In the genomic region with DNA sequence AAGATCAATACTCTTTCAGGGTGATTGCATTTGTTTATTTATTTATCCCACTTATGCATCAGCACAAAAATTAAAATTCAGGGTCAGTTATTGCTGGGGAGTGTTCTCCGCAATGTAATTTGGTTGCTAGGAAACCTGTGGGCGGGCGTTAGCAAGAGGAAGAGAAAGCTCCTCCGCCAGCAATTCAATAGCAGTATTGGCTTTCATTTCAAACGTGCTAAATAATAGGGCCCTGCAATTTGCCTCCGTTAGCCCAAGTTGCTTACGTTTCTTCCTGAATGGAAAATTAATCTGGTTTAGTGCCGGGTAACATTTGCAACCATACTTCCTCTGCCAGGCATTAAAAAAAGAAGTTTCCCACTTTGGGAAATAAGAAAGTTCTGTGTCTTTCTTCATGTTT, we compare ENCODE assay signal across 8 cellular contexts. TPM values are rescaled to one million over a fixed set of nuclear protein-coding genes. Genes with fewer than 3 reads are reported as not detected.
DNase-seq lines count a peak whose midpoint lies in the region; ATAC-seq and TF ChIP-seq lines count a peak whose summit lies in the region.

No MANE protein-coding gene starts in this region.

- H3K4me1 ChIP-seq in colonic mucosa, result no peaks in the 10 kb centered on the region
- peaks cover 24 to 43% of the 10 kb centered on the region in 2 donors for H3K4me1 ChIP-seq in naive thymus-derived CD4-positive, alpha-beta T cell (ENCODE audit: control insufficient read depth in 2 of 2, insufficient read depth in 2 of 2, low read length in 2 of 2)

- peak overlapping the region; percentile 43 to 85 (median 79) for H3K4me3 Mint-ChIP-seq in naive thymus-derived CD4-positive, alpha-beta T cell

- H3K4me1 Mint-ChIP-seq in naive thymus-derived CD4-positive, alpha-beta T cell, result peaks cover 29 to 61% (median 55%) of the 10 kb centered on the region in 7 donors

- H3K27me3 ChIP-seq in colonic mucosa, result no peaks in the 10 kb centered on the region
- no peaks in the 10 kb centered on the region for H3K27me3 ChIP-seq in naive thymus-derived CD4-positive, alpha-beta T cell (ENCODE audit: control insufficient read depth in 2 of 2, insufficient read depth in 2 of 2, low read length in 2 of 2)

- peaks cover 0 to 5% (median 4%) of the 10 kb centered on the region in 5 donors for H3K36me3 Mint-ChIP-seq in naive thymus-derived CD4-positive, alpha-beta T cell

- no peak overlapping the region for H3K9ac ChIP-seq in colonic mucosa (ENCODE audit: low read depth in 2 of 2, low read length in 2 of 2)

- no peak overlapping the region for H3K4me3 ChIP-seq in colonic mucosa
- peak overlapping the region; percentile 14 for H3K4me3 ChIP-seq in naive thymus-derived CD4-positive, alpha-beta T cell (ENCODE audit: low read length)

- intact Hi-C loops in colonic mucosa (cut with DNase I), result no loop called here
- intact Hi-C loops in naive thymus-derived CD4-positive, alpha-beta T cell (cut with micrococcal nuclease), result loop anchor here (1.0 to 10.0 kb wide), 6 partner anchors 8 to 1896 kb away; partner anchors contain the start of gene PLCL2 (in 1 of the 2)

- DNase-seq in CD1c-positive myeloid dendritic cell (ENCODE audit: extremely low spot score), result peak; percentile 94
- DNase-seq in M059J (ENCODE audit: low read depth), result peak; percentile 30
- DNase-seq in activated CD4-positive, CD25-positive, alpha-beta regulatory T cell (lab: John Stamatoyannopoulos, UW), result peak; percentile 15 to 43 (median 23)
- DNase-seq in colonic mucosa, result peak; percentile 83
- peak; percentile 20 to 74 (median 59) for DNase-seq in naive thymus-derived CD4-positive, alpha-beta T cell
- DNase-seq in stimulated activated naive CD4-positive, alpha-beta T cell (lab: John Stamatoyannopoulos, UW), result peak in 5 of 6 experiments; percentile 31 to 62 (median 58)
- no peak for DNase-seq in hepatic stellate cell (ENCODE audit: low spot score)

- H3K9me3 Mint-ChIP-seq in naive thymus-derived CD4-positive, alpha-beta T cell, result no peaks in the 10 kb centered on the region

- H3K9me3 ChIP-seq in colonic mucosa, result no peaks in the 10 kb centered on the region
- H3K9me3 ChIP-seq in naive thymus-derived CD4-positive, alpha-beta T cell (ENCODE audit: control insufficient read depth in 2 of 3, low read length in 3 of 3), result no peaks in the 10 kb centered on the region

- H3K36me3 ChIP-seq in colonic mucosa, result no peaks in the 10 kb centered on the region
- no peaks in the 10 kb centered on the region for H3K36me3 ChIP-seq in naive thymus-derived CD4-positive, alpha-beta T cell (ENCODE audit: control insufficient read depth in 2 of 3, insufficient read depth in 3 of 3, low read length in 3 of 3)

- POLR2A ChIA-PET in naive thymus-derived CD4-positive, alpha-beta T cell (lab: Charles Lee), result interaction anchor here (0.5 to 2.0 kb wide), 10 partner anchors 8 to 1582 kb away, joined by 3 to 8 read pairs (median 3); partner anchors contain the start of gene PLCL2

- H3K27ac Mint-ChIP-seq in naive thymus-derived CD4-positive, alpha-beta T cell, result peak overlapping the region; percentile 69 to 92 (median 83)

- CTCF ChIA-PET in naive thymus-derived CD4-positive, alpha-beta T cell (lab: Charles Lee), result interaction anchor here (0.6 to 1.0 kb wide), 3 partner anchors 20 to 1884 kb away, joined by 3 to 7 read pairs (median 3); no protein-coding TSS in a partner anchor

- no peak for TF ChIP-seq CTCF in colonic mucosa (IDR thresholded peaks at IDR 0.05)

- H3K27me3 Mint-ChIP-seq in naive thymus-derived CD4-positive, alpha-beta T cell, result peaks cover 0 to 8% (median 0%) of the 10 kb centered on the region in 5 donors

- H3K27ac ChIP-seq in colonic mucosa, result no peak overlapping the region
- H3K27ac ChIP-seq in naive thymus-derived CD4-positive, alpha-beta T cell (ENCODE audit: low read depth, low read length), result peak overlapping the region; percentile 54

- ATAC-seq in GM21423 (IDR thresholded peaks at IDR 0.05; ENCODE audit: unreplicated experiment), result peak; percentile 89
- peak; percentile 89 for ATAC-seq in naive thymus-derived CD4-positive, alpha-beta T cell

RNA-seq across cellular contexts. Expression of gene PLCL2, which starts 35.5 kb away (rescaled TPM):
- 0.71 TPM in 2 replicates for total RNA-seq in M059J (2014; rRNA removed; shearing (Covaris generic))
- 10 to 100 TPM; 12.3 to 15.0 TPM for total RNA-seq in colonic mucosa
- total RNA-seq in naive thymus-derived CD4-positive, alpha-beta T cell, result 10 to 100 TPM; 48.9 to 77.0 (median 60.5) TPM
- polyA plus RNA-seq in naive thymus-derived CD4-positive, alpha-beta T cell, result 10 to 100 TPM; 64.1 to 90.8 TPM
